In genomic region chr1:2190491-2190976, GRCh38 we compare ENCODE assay signal across 8 cellular contexts. TPM values are rescaled to one million over a fixed set of nuclear protein-coding genes. Genes with fewer than 3 reads are reported as not detected.
DNase-seq lines count a peak whose midpoint lies in the region; ATAC-seq and TF ChIP-seq lines count a peak whose summit lies in the region.

No MANE protein-coding gene starts in this region.

- no peaks in the 10 kb centered on the region for H3K27me3 ChIP-seq in CD4-positive, alpha-beta T cell (ENCODE audit: control insufficient read depth, insufficient read depth, low read length)

- H3K4me3 ChIP-seq in fibroblast of villous mesenchyme (ENCODE audit: low read depth, low read length): peak overlapping the region; percentile 56

- intact Hi-C loops in CD4-positive, alpha-beta T cell (cut with DNase I, micrococcal nuclease): loop anchor here (10.0 kb wide), 2 partner anchors 56 to 654 kb away; no protein-coding TSS in a partner anchor
- intact Hi-C loops in activated CD4-positive, alpha-beta memory T cell treated with anti-CD3 and anti-CD28 coated beads for 36 hours (cut with micrococcal nuclease): no loop called here

- H3K4me3 Mint-ChIP-seq in CD4-positive, alpha-beta T cell: peak overlapping the region; percentile 35
- peak overlapping the region; percentile 29 for H3K4me3 Mint-ChIP-seq in activated CD4-positive, alpha-beta memory T cell treated with anti-CD3 and anti-CD28 coated beads for 36 hours
- no peak overlapping the region for H3K4me3 Mint-ChIP-seq in progenitor cell of endocrine pancreas (ENCODE audit: low read depth)

- no peaks in the 10 kb centered on the region for H3K4me1 Mint-ChIP-seq in CD4-positive, alpha-beta T cell (ENCODE audit: low read depth)
- H3K4me1 Mint-ChIP-seq in activated CD4-positive, alpha-beta memory T cell treated with anti-CD3 and anti-CD28 coated beads for 36 hours (ENCODE audit: low read depth): peaks cover 23% of the 10 kb centered on the region
- peaks cover 10% of the 10 kb centered on the region for H3K4me1 Mint-ChIP-seq in progenitor cell of endocrine pancreas (ENCODE audit: low read depth)

- POLR2A ChIA-PET in CD4-positive, alpha-beta T cell (lab: Charles Lee): interaction anchor here (0.6 kb wide), 1 partner anchor 201 kb away, joined by 3 read pairs; the partner anchor contains the start of genes MORN1 and RER1
- POLR2A ChIA-PET in activated CD4-positive, alpha-beta memory T cell treated with anti-CD3 and anti-CD28 coated beads for 36 hours (lab: Charles Lee): interaction anchor here (1.1 kb wide), 1 partner anchor 395 kb away, joined by 3 read pairs; no protein-coding TSS in a partner anchor

- no peaks in the 10 kb centered on the region for H3K9me3 ChIP-seq in CD4-positive, alpha-beta T cell (ENCODE audit: control insufficient read depth, low read length)

- no peaks in the 10 kb centered on the region for H3K27me3 Mint-ChIP-seq in CD4-positive, alpha-beta T cell
- no peaks in the 10 kb centered on the region for H3K27me3 Mint-ChIP-seq in activated CD4-positive, alpha-beta memory T cell treated with anti-CD3 and anti-CD28 coated beads for 36 hours
- H3K27me3 Mint-ChIP-seq in progenitor cell of endocrine pancreas: no peaks in the 10 kb centered on the region

- no peaks in the 10 kb centered on the region for H3K9me3 Mint-ChIP-seq in CD4-positive, alpha-beta T cell
- no peaks in the 10 kb centered on the region for H3K9me3 Mint-ChIP-seq in activated CD4-positive, alpha-beta memory T cell treated with anti-CD3 and anti-CD28 coated beads for 36 hours
- H3K9me3 Mint-ChIP-seq in progenitor cell of endocrine pancreas (ENCODE audit: low read depth): no peaks in the 10 kb centered on the region

- peaks cover 3% of the 10 kb centered on the region for H3K36me3 Mint-ChIP-seq in CD4-positive, alpha-beta T cell (ENCODE audit: low read depth)
- peaks cover 2% of the 10 kb centered on the region for H3K36me3 Mint-ChIP-seq in activated CD4-positive, alpha-beta memory T cell treated with anti-CD3 and anti-CD28 coated beads for 36 hours
- no peaks in the 10 kb centered on the region for H3K36me3 Mint-ChIP-seq in progenitor cell of endocrine pancreas (ENCODE audit: insufficient read depth)

- H3K27ac Mint-ChIP-seq in CD4-positive, alpha-beta T cell: peak overlapping the region; percentile 7
- peak overlapping the region; percentile 49 for H3K27ac Mint-ChIP-seq in activated CD4-positive, alpha-beta memory T cell treated with anti-CD3 and anti-CD28 coated beads for 36 hours
- peak overlapping the region; percentile 41 for H3K27ac Mint-ChIP-seq in progenitor cell of endocrine pancreas

- no peak for TF ChIP-seq CTCF in CD4-positive, alpha-beta T cell (IDR thresholded peaks at IDR 0.05)
- no peak for TF ChIP-seq CTCF in fibroblast of villous mesenchyme (IDR thresholded peaks at IDR 0.05; ENCODE audit: insufficient read depth, low read depth, low read length)
- no peak for TF ChIP-seq CTCF in progenitor cell of endocrine pancreas (IDR thresholded peaks at IDR 0.05; ENCODE audit: unreplicated experiment)

- DNase-seq in CD4-positive, alpha-beta T cell: no peak
- DNase-seq in activated CD4-positive, alpha-beta memory T cell treated with anti-CD3 and anti-CD28 coated beads for 36 hours: no peak
- no peak for DNase-seq in fibroblast of villous mesenchyme (ENCODE audit: low read depth)
- no peak for DNase-seq in progenitor cell of endocrine pancreas (ENCODE audit: low spot score, unreplicated experiment)
- no peak for DNase-seq in NK-92 (lab: John Stamatoyannopoulos, UW; ENCODE audit: unreplicated experiment)
- DNase-seq in superior temporal gyrus (ENCODE audit: extremely low spot score): no peak

- CTCF ChIA-PET in CD4-positive, alpha-beta T cell (lab: Charles Lee): no interaction called here
- CTCF ChIA-PET in activated CD4-positive, alpha-beta memory T cell treated with anti-CD3 and anti-CD28 coated beads for 36 hours (lab: Charles Lee): interaction anchor here (17.1 kb wide), 1 partner anchor 195 kb away, joined by 409 read pairs; the partner anchor contains the start of genes MORN1 and RER1

- H3K27ac ChIP-seq in CD4-positive, alpha-beta T cell (ENCODE audit: low read depth, low read length): no peak overlapping the region

- ATAC-seq in CD4-positive, alpha-beta T cell (ENCODE audit: poor library complexity): no peak
- ATAC-seq in HG02973 (IDR thresholded peaks at IDR 0.05; ENCODE audit: unreplicated experiment) (no peak), GM19452 (IDR thresholded peaks at IDR 0.05; ENCODE audit: unreplicated experiment) (no peak)

RNA-seq across cellular contexts. Expression of gene FAAP20, which starts 4.0 kb away (rescaled TPM):
- 10 to 100 TPM; 51.7 to 53.1 TPM for total RNA-seq in CD4-positive, alpha-beta T cell
- total RNA-seq in activated CD4-positive, alpha-beta memory T cell treated with anti-CD3 and anti-CD28 coated beads for 36 hours: 10 to 100 TPM; 64.9 to 69.8 TPM
- total RNA-seq in fibroblast of villous mesenchyme (20.7 and 30.3 TPM in 2 replicates), progenitor cell of endocrine pancreas (74.3 and 77.9 TPM in 2 replicates)

RNA-seq across cellular contexts. Expression of gene SKI, which starts 37.6 kb away (rescaled TPM):
- 100 to 1,000 TPM; 286 to 324 TPM for total RNA-seq in CD4-positive, alpha-beta T cell
- total RNA-seq in activated CD4-positive, alpha-beta memory T cell treated with anti-CD3 and anti-CD28 coated beads for 36 hours: 10 to 100 TPM; 28.3 to 28.9 TPM
- total RNA-seq in fibroblast of villous mesenchyme: 26.8 and 32.9 TPM in 2 replicates
- 56.2 and 59.4 TPM in 2 replicates for total RNA-seq in progenitor cell of endocrine pancreas
